In the genomic region with DNA sequence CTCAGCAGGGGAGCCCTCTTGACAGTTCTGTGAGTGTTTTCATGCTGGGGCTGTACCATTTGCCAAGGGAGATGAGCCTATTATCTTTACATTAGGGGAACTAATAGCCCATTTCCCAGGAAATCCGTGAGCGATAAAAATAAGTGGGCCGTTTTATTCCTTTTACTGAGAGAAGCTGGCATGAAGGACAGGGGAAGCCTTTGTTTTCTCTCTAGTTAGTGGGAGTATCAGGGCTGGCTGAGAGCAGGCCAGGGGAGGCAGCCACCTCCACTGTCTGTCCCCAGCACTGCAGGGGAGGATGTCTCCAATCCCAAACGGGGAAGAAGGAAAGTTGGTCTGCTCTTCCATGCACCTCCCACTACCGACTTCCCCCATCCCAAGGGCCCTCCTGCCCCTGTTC, we compare ENCODE assay signal across 23 cellular contexts. TPM values are rescaled to one million over a fixed set of nuclear protein-coding genes. Genes with fewer than 3 reads are reported as not detected.
"Had no signal": no experiment of that assay in that cellular context is flagged by ENCODE, and none has a peak within 500 bp of the region (broad histone marks: within the 10 kb centered on the region; RNA-seq: fewer than 3 reads in every experiment).

No MANE protein-coding gene starts in this region.

- H3K4me3 ChIP-seq: ascending aorta, breast epithelium, skin epidermis, tibial artery had no signal

- H3K27me3 ChIP-seq: ascending aorta, breast epithelium had no signal

- DNase-seq: activated CD4-positive, alpha-beta T cell treated with anti-CD3 and anti-CD28 coated beads, Interleukin-2, amount 50 U/mL, for 48 hours; activated naive CD4-positive, alpha-beta T cell treated with anti-CD3 and anti-CD28 coated beads for 36 hours; cerebellar nuclear complex; effector memory CD8-positive, alpha-beta T cell; head of caudate nucleus; kidney glomerular epithelial cell; mesendoderm; natural killer cell; nucleus accumbens; right cardiac atrium; stimulated activated CD4-positive, alpha-beta T cell treated with anti-CD3 and anti-CD28 coated beads, Interleukin-15, amount 100 ng/mL, for 24 hours; stimulated activated CD4-positive, alpha-beta T cell treated with anti-CD3 and anti-CD28 coated beads, Interleukin-4, amount 100 ng/mL, for 1 hour; stimulated activated naive B cell treated with anti-CD40 and anti-IgM and Interleukin-4, amounts not matched to agents 10 μg/mL and 1 μg/mL and 100 μg/mL, for 72 hours; tibial artery; WERI-Rb-1 had no signal

- H3K9me3 ChIP-seq: ascending aorta, breast epithelium, tibial artery had no signal

- H3K27ac ChIP-seq: ascending aorta, breast epithelium, epithelial cell of prostate, skin epidermis, tibial artery, WERI-Rb-1 had no signal

- H3K4me1 ChIP-seq: ascending aorta, breast epithelium, tibial artery had no signal

- H3K36me3 ChIP-seq: ascending aorta, breast epithelium, tibial artery, WERI-Rb-1 had no signal

RNA-seq across cellular contexts. Expression of a gene that starts 2.5 kb away (rescaled TPM):
- total RNA-seq: activated naive CD4-positive, alpha-beta T cell treated with anti-CD3 and anti-CD28 coated beads for 36 hours; activated T-helper 17 cell treated with anti-CD3 and anti-CD28 coated beads, Interleukin-2, amount 50 U/mL, for 72 hours; ascending aorta; fibroblast of lung; liver; natural killer cell; progenitor cell of endocrine pancreas; right cardiac atrium had no signal

RNA-seq across cellular contexts. Expression of a gene that starts 35.5 kb away (rescaled TPM):
- total RNA-seq: activated T-helper 17 cell treated with anti-CD3 and anti-CD28 coated beads, Interleukin-2, amount 50 U/mL, for 72 hours; liver; natural killer cell; progenitor cell of endocrine pancreas had no signal

RNA-seq across cellular contexts. Expression of a gene that starts 44.3 kb away (rescaled TPM):
- total RNA-seq: activated naive CD4-positive, alpha-beta T cell treated with anti-CD3 and anti-CD28 coated beads for 36 hours; activated T-helper 17 cell treated with anti-CD3 and anti-CD28 coated beads, Interleukin-2, amount 50 U/mL, for 72 hours; ascending aorta; fibroblast of lung; liver; natural killer cell; right cardiac atrium had no signal
